ENCODE assay signal across 8 cellular contexts in the genomic region with DNA sequence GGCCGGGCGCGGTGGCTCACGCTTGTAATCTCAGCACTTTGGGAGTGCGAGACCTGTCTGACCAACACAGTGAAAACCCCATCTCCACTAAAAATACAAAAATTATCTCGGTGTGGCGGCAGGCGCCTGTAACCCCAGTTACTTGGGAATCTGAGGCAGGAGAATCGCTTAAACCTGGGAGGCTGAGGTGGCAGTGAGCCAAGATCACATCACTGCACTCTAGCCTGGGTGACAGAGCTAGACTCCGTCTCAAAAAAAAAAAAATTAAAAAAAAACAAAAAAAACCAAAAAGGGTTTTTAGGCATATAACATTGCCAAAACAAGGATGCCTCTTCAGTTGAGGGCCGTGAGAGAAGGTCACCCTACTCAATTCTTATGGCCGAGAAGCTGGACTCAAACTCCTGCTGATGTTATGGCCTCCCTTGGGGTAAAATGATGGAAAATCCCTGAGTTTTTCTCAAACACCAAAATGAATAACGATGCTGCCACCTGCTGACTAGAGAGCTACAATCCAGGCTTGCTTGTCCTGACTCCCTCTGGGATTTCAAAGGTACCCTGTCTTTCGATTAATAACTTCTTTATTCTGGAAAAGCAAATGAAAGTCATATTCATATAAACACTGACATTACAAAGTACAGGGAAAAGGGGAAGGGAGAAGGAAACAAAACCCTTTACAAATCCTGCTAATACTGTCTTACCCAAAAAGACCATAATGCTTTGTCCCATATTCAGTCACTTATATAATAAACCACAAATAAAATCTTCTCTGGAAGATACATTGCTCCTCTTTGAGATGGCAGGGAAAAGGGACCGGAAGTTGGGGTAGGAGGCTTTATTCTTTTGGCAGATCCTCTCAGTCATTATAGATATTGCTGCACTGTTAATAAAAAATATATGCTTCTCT. TPM values are rescaled to one million over a fixed set of nuclear protein-coding genes. Genes with fewer than 3 reads are reported as not detected.
DNase-seq lines count a peak whose midpoint lies in the region; ATAC-seq and FAIRE-seq lines count a peak whose summit lies in the region.

No MANE protein-coding gene starts in this region.

- H3K9ac ChIP-seq in skeletal muscle satellite cell (ENCODE audit: low read depth, low read length): peak overlapping the region; percentile 1

- H3K9me3 ChIP-seq in CD4-positive, CD25-positive, alpha-beta regulatory T cell (ENCODE audit: control insufficient read depth in 2 of 2, low read length in 2 of 2): no peaks in the 10 kb centered on the region
- no peaks in the 10 kb centered on the region for H3K9me3 ChIP-seq in skeletal muscle satellite cell (replicated peaks; ENCODE audit: low read length)

- no peak overlapping the region for H3K4me2 ChIP-seq in skeletal muscle satellite cell (ENCODE audit: low read length)

- H3K4me1 Mint-ChIP-seq in CD4-positive, CD25-positive, alpha-beta regulatory T cell: no peaks in the 10 kb centered on the region
- H3K4me1 Mint-ChIP-seq in activated T-helper 2 cell treated with anti-CD3 and anti-CD28 coated beads, Interferon-gamma antibody, Interleukin-2, Interleukin-4, amounts not matched to agents 10 μg/mL and 5 μg/mL and 100 μg/mL, durations not matched to agents 14 hours and 24 hours and 36 hours (ENCODE audit: low read depth): peaks cover 16% of the 10 kb centered on the region

- FAIRE-seq in GM18507 (lab: Jason Lieb, UNC): peak; percentile 83

- no peak overlapping the region for H3K27ac Mint-ChIP-seq in CD4-positive, CD25-positive, alpha-beta regulatory T cell
- no peak overlapping the region for H3K27ac Mint-ChIP-seq in activated T-helper 2 cell treated with anti-CD3 and anti-CD28 coated beads, Interferon-gamma antibody, Interleukin-2, Interleukin-4, amounts not matched to agents 10 μg/mL and 5 μg/mL and 100 μg/mL, durations not matched to agents 14 hours and 24 hours and 36 hours

- H3K4me1 ChIP-seq in CD4-positive, CD25-positive, alpha-beta regulatory T cell (ENCODE audit: control insufficient read depth, insufficient read depth, low read length, poor library complexity, severe bottlenecking): no peaks in the 10 kb centered on the region
- H3K4me1 ChIP-seq in skeletal muscle satellite cell (ENCODE audit: control insufficient read depth, insufficient read depth, low read length): peaks cover 16% of the 10 kb centered on the region

- no peaks in the 10 kb centered on the region for H3K9me3 Mint-ChIP-seq in CD4-positive, CD25-positive, alpha-beta regulatory T cell
- H3K9me3 Mint-ChIP-seq in activated T-helper 2 cell treated with anti-CD3 and anti-CD28 coated beads, Interferon-gamma antibody, Interleukin-2, Interleukin-4, amounts not matched to agents 10 μg/mL and 5 μg/mL and 100 μg/mL, durations not matched to agents 14 hours and 24 hours and 36 hours: no peaks in the 10 kb centered on the region

- ATAC-seq in CD4-positive, CD25-positive, alpha-beta regulatory T cell (ENCODE audit: low read depth in 2 of 2): no peak

- H3K27me3 ChIP-seq in CD4-positive, CD25-positive, alpha-beta regulatory T cell (ENCODE audit: control insufficient read depth, insufficient read depth, low read length): no peaks in the 10 kb centered on the region
- H3K27me3 ChIP-seq in skeletal muscle satellite cell (ENCODE audit: control insufficient read depth, insufficient read depth, low read length): no peaks in the 10 kb centered on the region

- H3K36me3 Mint-ChIP-seq in CD4-positive, CD25-positive, alpha-beta regulatory T cell: peaks cover 17% of the 10 kb centered on the region
- H3K36me3 Mint-ChIP-seq in activated T-helper 2 cell treated with anti-CD3 and anti-CD28 coated beads, Interferon-gamma antibody, Interleukin-2, Interleukin-4, amounts not matched to agents 10 μg/mL and 5 μg/mL and 100 μg/mL, durations not matched to agents 14 hours and 24 hours and 36 hours (ENCODE audit: low read depth): peaks cover 28% of the 10 kb centered on the region

- no peak overlapping the region for H3K4me3 Mint-ChIP-seq in CD4-positive, CD25-positive, alpha-beta regulatory T cell
- H3K4me3 Mint-ChIP-seq in activated T-helper 2 cell treated with anti-CD3 and anti-CD28 coated beads, Interferon-gamma antibody, Interleukin-2, Interleukin-4, amounts not matched to agents 10 μg/mL and 5 μg/mL and 100 μg/mL, durations not matched to agents 14 hours and 24 hours and 36 hours (ENCODE audit: low read depth): no peak overlapping the region

- DNase-seq in CD4-positive, CD25-positive, alpha-beta regulatory T cell: peak in 2 of 3 donors; percentile 18 to 39
- DNase-seq in GM18507 (ENCODE audit: extremely low spot score, insufficient read length, low read depth) (no peak), NCI-H526 treated with DMSO at 0.1 percent for 48 hours (lab: John Stamatoyannopoulos, UW) (peak; percentile 45), anterior cingulate cortex (lab: John Stamatoyannopoulos, UW) (peak in 41 of 58 donors; percentile 2 to 75 (median 32)), hepatic stellate cell (ENCODE audit: low spot score) (peak; percentile 75)
- DNase-seq in stimulated activated naive CD4-positive, alpha-beta T cell treated with Interleukin-2 at 50 U/mL for 16 hours (lab: John Stamatoyannopoulos, UW): no peak
- no peak for DNase-seq in activated T-helper 2 cell treated with anti-CD3 and anti-CD28 coated beads, Interferon-gamma antibody, Interleukin-2, Interleukin-4, amounts not matched to agents 10 μg/mL and 5 μg/mL and 100 μg/mL, durations not matched to agents 14 hours and 24 hours and 36 hours (ENCODE audit: low spot score)

- peaks cover 49% of the 10 kb centered on the region for H3K36me3 ChIP-seq in CD4-positive, CD25-positive, alpha-beta regulatory T cell (ENCODE audit: control insufficient read depth, insufficient read depth, low read length)
- peaks cover 26% of the 10 kb centered on the region for H3K36me3 ChIP-seq in skeletal muscle satellite cell (ENCODE audit: insufficient read depth, low read length)

- intact Hi-C loops in activated T-helper 2 cell treated with anti-CD3 and anti-CD28 coated beads, Interferon-gamma antibody, Interleukin-2, Interleukin-4, amounts not matched to agents 10 μg/mL and 5 μg/mL and 100 μg/mL, durations not matched to agents 14 hours and 24 hours and 36 hours (cut with micrococcal nuclease): loop anchor here (5.0 to 10.0 kb wide), 2 partner anchors 85 to 198 kb away; no protein-coding TSS in a partner anchor

- no peak overlapping the region for H3K4me3 ChIP-seq in CD4-positive, CD25-positive, alpha-beta regulatory T cell (ENCODE audit: low read depth, low read length)
- H3K4me3 ChIP-seq in skeletal muscle satellite cell (ENCODE audit: low read length): no peak overlapping the region

- no peaks in the 10 kb centered on the region for H3K27me3 Mint-ChIP-seq in CD4-positive, CD25-positive, alpha-beta regulatory T cell
- no peaks in the 10 kb centered on the region for H3K27me3 Mint-ChIP-seq in activated T-helper 2 cell treated with anti-CD3 and anti-CD28 coated beads, Interferon-gamma antibody, Interleukin-2, Interleukin-4, amounts not matched to agents 10 μg/mL and 5 μg/mL and 100 μg/mL, durations not matched to agents 14 hours and 24 hours and 36 hours (ENCODE audit: low read depth)

- H3K27ac ChIP-seq in CD4-positive, CD25-positive, alpha-beta regulatory T cell (ENCODE audit: insufficient read depth, low read length, poor library complexity, severe bottlenecking): no peak overlapping the region

RNA-seq across cellular contexts. Expression of gene RAB42, which starts 10.7 kb away (rescaled TPM):
- total RNA-seq in CD4-positive, CD25-positive, alpha-beta regulatory T cell: not detected
- polyA plus RNA-seq in CD4-positive, CD25-positive, alpha-beta regulatory T cell: not detected
- 0.66 and 1.5 TPM in 2 replicates for total RNA-seq in skeletal muscle satellite cell (2012; rRNA removed)
- 0.34 TPM in 2 replicates for total RNA-seq in activated T-helper 2 cell treated with anti-CD3 and anti-CD28 coated beads, Interferon-gamma antibody, Interleukin-2, Interleukin-4, amounts not matched to agents 10 μg/mL and 5 μg/mL and 100 μg/mL, durations not matched to agents 14 hours and 24 hours and 36 hours

RNA-seq across cellular contexts. Expression of gene TAF12, which starts 40.1 kb away (rescaled TPM):
- total RNA-seq in CD4-positive, CD25-positive, alpha-beta regulatory T cell: 20.7 TPM
- 10 to 100 TPM; 44.7 to 52.0 (median 48.9) TPM for polyA plus RNA-seq in CD4-positive, CD25-positive, alpha-beta regulatory T cell
- total RNA-seq in skeletal muscle satellite cell (2012; rRNA removed): 40.6 and 41.7 TPM in 2 replicates
- 30.8 and 32.0 TPM in 2 replicates for total RNA-seq in activated T-helper 2 cell treated with anti-CD3 and anti-CD28 coated beads, Interferon-gamma antibody, Interleukin-2, Interleukin-4, amounts not matched to agents 10 μg/mL and 5 μg/mL and 100 μg/mL, durations not matched to agents 14 hours and 24 hours and 36 hours

RNA-seq across cellular contexts. Expression of gene RNU11, which starts 45.6 kb away (rescaled TPM):
- total RNA-seq in CD4-positive, CD25-positive, alpha-beta regulatory T cell: not detected
- not detected for polyA plus RNA-seq in CD4-positive, CD25-positive, alpha-beta regulatory T cell
- total RNA-seq in skeletal muscle satellite cell (2012; rRNA removed): not detected in 2 replicates
- not detected in 2 replicates for total RNA-seq in activated T-helper 2 cell treated with anti-CD3 and anti-CD28 coated beads, Interferon-gamma antibody, Interleukin-2, Interleukin-4, amounts not matched to agents 10 μg/mL and 5 μg/mL and 100 μg/mL, durations not matched to agents 14 hours and 24 hours and 36 hours

RNA-seq across cellular contexts. Expression of gene TRNAU1AP, which starts 49.9 kb away (rescaled TPM):
- total RNA-seq in CD4-positive, CD25-positive, alpha-beta regulatory T cell: 29.8 TPM
- polyA plus RNA-seq in CD4-positive, CD25-positive, alpha-beta regulatory T cell: 10 to 100 TPM; 28.9 to 48.2 (median 39.4) TPM
- total RNA-seq in skeletal muscle satellite cell (2012; rRNA removed): 25.6 and 26.9 TPM in 2 replicates
- total RNA-seq in activated T-helper 2 cell treated with anti-CD3 and anti-CD28 coated beads, Interferon-gamma antibody, Interleukin-2, Interleukin-4, amounts not matched to agents 10 μg/mL and 5 μg/mL and 100 μg/mL, durations not matched to agents 14 hours and 24 hours and 36 hours: 49.4 and 55.4 TPM in 2 replicates

Comparison
In these comparisons a context has a peak if more than half of its experiments do, and no peak if none do; other contexts are left out.
1. DNase-seq: peak in CD4-positive, CD25-positive, alpha-beta regulatory T cell (2 of 3), NCI-H526 treated with DMSO at 0.1 percent for 48 hours (single experiment), anterior cingulate cortex (41 of 58) and hepatic stellate cell (single experiment); none in GM18507 (single experiment), stimulated activated naive CD4-positive, alpha-beta T cell treated with Interleukin-2 at 50 U/mL for 16 hours (single experiment) and activated T-helper 2 cell treated with anti-CD3 and anti-CD28 coated beads, Interferon-gamma antibody, Interleukin-2, Interleukin-4, amounts not matched to agents 10 μg/mL and 5 μg/mL and 100 μg/mL, durations not matched to agents 14 hours and 24 hours and 36 hours (single experiment).